1 cellular context compared by ENCODE assay signal in the genomic region with DNA sequence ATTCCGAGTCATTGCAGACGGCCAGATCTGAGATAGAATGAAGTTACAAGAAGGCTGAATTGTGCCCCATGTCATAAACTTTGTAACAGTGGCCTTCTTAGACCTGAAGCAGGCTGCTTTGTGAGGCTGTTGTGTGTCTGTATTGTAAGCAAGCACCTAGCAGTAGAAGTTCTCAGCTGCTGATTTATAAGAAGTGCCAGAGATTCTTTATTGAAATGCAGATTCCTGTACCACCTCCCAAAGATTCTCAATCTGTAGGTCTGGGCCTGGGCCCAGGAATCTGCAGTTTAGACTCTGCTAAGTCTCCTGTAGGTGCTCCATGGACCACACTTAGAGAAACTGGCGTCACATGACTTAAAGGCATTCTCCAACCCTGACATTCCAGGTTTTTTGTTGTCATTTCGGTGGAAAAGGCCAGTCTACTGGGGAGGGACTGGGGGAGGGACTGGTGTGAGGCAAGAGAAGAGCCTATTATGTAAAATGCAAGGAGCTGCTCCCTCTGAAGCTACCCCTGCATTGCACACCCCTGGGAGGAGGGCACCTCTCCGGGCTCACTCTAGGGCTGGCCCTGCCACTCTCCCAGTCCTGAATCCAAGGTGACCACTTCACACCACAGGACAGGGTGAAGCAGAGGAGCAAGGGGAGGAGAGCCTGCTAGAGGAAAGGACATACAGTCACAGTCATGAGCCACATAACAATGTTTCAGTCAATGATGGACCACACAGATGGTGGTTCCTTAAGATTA.
TF ChIP-seq lines count a peak whose summit lies in the region.

No MANE protein-coding gene starts in this region.

TF ChIP-seq in endothelial cell of umbilical vein, 7 proteins besides CTCF, POLR2A, EP300 and RAD21:
- TF ChIP-seq MYC (IDR thresholded peaks at IDR 0.05; ENCODE audit: low read depth, low read length): no peak
- no peak for TF ChIP-seq EZH2 (IDR thresholded peaks at IDR 0.05; ENCODE audit: borderline replicate concordance, low read depth, low read length, severe bottlenecking)
- TF ChIP-seq FOS (IDR thresholded peaks at IDR 0.05; ENCODE audit: borderline replicate concordance, insufficient read depth, low read length): no peak
- TF ChIP-seq, protein P1, sequence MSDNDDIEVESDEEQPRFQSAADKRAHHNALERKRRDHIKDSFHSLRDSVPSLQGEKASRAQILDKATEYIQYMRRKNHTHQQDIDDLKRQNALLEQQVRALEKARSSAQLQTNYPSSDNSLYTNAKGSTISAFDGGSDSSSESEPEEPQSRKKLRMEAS (IDR thresholded peaks at IDR 0.05; ENCODE audit: insufficient read depth, insufficient read length): no peak
- TF ChIP-seq JUN (IDR thresholded peaks at IDR 0.05; ENCODE audit: borderline replicate concordance, insufficient read depth, insufficient read length, low read depth): no peak
- no peak for TF ChIP-seq POLR2AphosphoS5 (IDR thresholded peaks at IDR 0.05; ENCODE audit: insufficient read depth, low read depth, low read length)
- no peak for TF ChIP-seq GATA2 (IDR thresholded peaks at IDR 0.05; ENCODE audit: insufficient read depth, insufficient read length, low read depth, low read length)
